29 cellular contexts compared by ENCODE assay signal in the genomic region with DNA sequence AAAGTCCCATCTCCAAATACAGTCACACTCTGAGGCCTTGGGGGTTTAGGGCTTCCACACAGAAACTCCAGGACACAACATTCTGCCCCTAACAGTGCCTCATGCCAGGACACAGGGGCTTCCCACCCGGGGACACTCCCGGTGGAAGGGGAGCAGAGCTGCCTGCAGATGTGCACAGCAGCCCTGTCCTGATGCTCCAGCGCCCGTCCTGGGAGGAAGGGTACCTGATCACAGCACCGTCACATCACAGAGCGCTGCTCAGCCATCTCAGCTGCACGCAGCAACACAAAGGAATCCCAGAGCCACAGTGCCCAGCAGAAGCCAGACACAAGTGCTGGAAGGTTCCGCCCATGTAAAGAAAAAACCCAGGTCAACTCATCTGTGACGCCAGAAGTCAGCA.
"Had no signal": no experiment of that assay in that cellular context is flagged by ENCODE, and none has a peak within 500 bp of the region (broad histone marks: within the 10 kb centered on the region; RNA-seq: fewer than 3 reads in every experiment).

No MANE protein-coding gene starts in this region.

- H3K4me3 Mint-ChIP-seq: activated CD4-positive, alpha-beta memory T cell treated with anti-CD3 and anti-CD28 coated beads for 36 hours; activated CD4-positive, alpha-beta T cell treated with anti-CD3 and anti-CD28 coated beads for 36 hours; activated CD4-positive, alpha-beta T cell treated with anti-CD3 and anti-CD28 coated beads, Interleukin-2, amount 10 ng/mL, durations not matched to agents 24 days and 14 days; activated CD8-positive, alpha-beta memory T cell treated with anti-CD3 and anti-CD28 coated beads, Interleukin-2, amount 10 ng/mL, durations not matched to agents 7 days and 5 days; activated CD8-positive, alpha-beta T cell treated with anti-CD3 and anti-CD28 coated beads, Interleukin-2, amount 10 ng/mL, durations not matched to agents 7 days and 5 days; activated naive CD4-positive, alpha-beta T cell treated with anti-CD3 and anti-CD28 coated beads, Interleukin-2, amount 50 U/mL, for 24 hours; activated naive CD8-positive, alpha-beta T cell treated with anti-CD3 and anti-CD28 coated beads for 36 hours; activated naive CD8-positive, alpha-beta T cell treated with anti-CD3 and anti-CD28 coated beads, Interleukin-2, amount 50 U/mL, for 24 hours; activated T-cell treated with anti-CD3 and anti-CD28 coated beads, Interleukin-2, amount 50 U/mL, for 72 hours had no signal

- H3K36me3 ChIP-seq: adrenal gland, esophagus squamous epithelium, gastroesophageal sphincter had no signal

- H3K27me3 Mint-ChIP-seq: activated CD4-positive, alpha-beta memory T cell treated with anti-CD3 and anti-CD28 coated beads for 36 hours; activated CD4-positive, alpha-beta T cell treated with anti-CD3 and anti-CD28 coated beads for 36 hours; activated CD8-positive, alpha-beta memory T cell treated with anti-CD3 and anti-CD28 coated beads, Interleukin-2, amount 10 ng/mL, durations not matched to agents 7 days and 5 days; activated naive CD4-positive, alpha-beta T cell treated with anti-CD3 and anti-CD28 coated beads, Interleukin-2, amount 50 U/mL, for 24 hours; activated naive CD8-positive, alpha-beta T cell treated with anti-CD3 and anti-CD28 coated beads for 36 hours; activated naive CD8-positive, alpha-beta T cell treated with anti-CD3 and anti-CD28 coated beads, Interleukin-2, amount 50 U/mL, for 24 hours had no signal

- H3K9me3 Mint-ChIP-seq: activated CD4-positive, alpha-beta memory T cell treated with anti-CD3 and anti-CD28 coated beads for 36 hours; activated CD4-positive, alpha-beta T cell treated with anti-CD3 and anti-CD28 coated beads, Interleukin-2, amount 10 ng/mL, durations not matched to agents 24 days and 14 days; activated naive CD4-positive, alpha-beta T cell treated with anti-CD3 and anti-CD28 coated beads, Interleukin-2, amount 50 U/mL, for 24 hours; activated naive CD8-positive, alpha-beta T cell treated with anti-CD3 and anti-CD28 coated beads for 36 hours; activated naive CD8-positive, alpha-beta T cell treated with anti-CD3 and anti-CD28 coated beads, Interleukin-2, amount 50 U/mL, for 24 hours; activated T-cell treated with anti-CD3 and anti-CD28 coated beads, Interleukin-2, amount 50 U/mL, for 72 hours had no signal

- H3K9me3 ChIP-seq: adrenal gland, body of pancreas, esophagus squamous epithelium had no signal

- H3K4me1 ChIP-seq: adrenal gland, body of pancreas, esophagus squamous epithelium, gastroesophageal sphincter had no signal

- H3K4me1 Mint-ChIP-seq: activated CD4-positive, alpha-beta T cell treated with anti-CD3 and anti-CD28 coated beads for 36 hours; activated naive CD4-positive, alpha-beta T cell treated with anti-CD3 and anti-CD28 coated beads, Interleukin-2, amount 50 U/mL, for 24 hours; activated naive CD8-positive, alpha-beta T cell treated with anti-CD3 and anti-CD28 coated beads, Interleukin-2, amount 50 U/mL, for 24 hours had no signal

- H3K27me3 ChIP-seq: adrenal gland, body of pancreas had no signal

- H3K27ac ChIP-seq: adrenal gland, body of pancreas, epithelial cell of prostate, esophagus squamous epithelium, gastroesophageal sphincter had no signal

- DNase-seq: activated CD4-positive, alpha-beta memory T cell treated with anti-CD3 and anti-CD28 coated beads for 36 hours; activated CD4-positive, alpha-beta T cell treated with anti-CD3 and anti-CD28 coated beads for 36 hours; activated CD4-positive, alpha-beta T cell treated with anti-CD3 and anti-CD28 coated beads, Interleukin-2, amount 10 ng/mL, durations not matched to agents 24 days and 14 days; activated CD4-positive, CD25-positive, alpha-beta regulatory T cell; activated CD4-positive, CD25-positive, alpha-beta regulatory T cell treated with anti-CD3 and anti-CD28 coated beads, Interleukin-2, amount 50 U/mL, for 72 hours; activated CD8-positive, alpha-beta memory T cell treated with anti-CD3 and anti-CD28 coated beads, Interleukin-2, amount 10 ng/mL, durations not matched to agents 7 days and 5 days; activated CD8-positive, alpha-beta memory T cell treated with anti-CD3 and anti-CD28 coated beads, Interleukin-2, amount 50 U/mL, for 4 hours; activated CD8-positive, alpha-beta T cell treated with anti-CD3 and anti-CD28 coated beads, Interleukin-2, amount 10 ng/mL, durations not matched to agents 7 days and 5 days; activated gamma-delta T cell treated with Interleukin-2 at 50 U/mL for 16 hours; activated naive CD4-positive, alpha-beta T cell treated with Interleukin-2 at 50 U/mL for 16 hours; activated naive CD8-positive, alpha-beta T cell treated with anti-CD3 and anti-CD28 coated beads for 36 hours; activated naive CD8-positive, alpha-beta T cell treated with anti-CD3 and anti-CD28 coated beads, Interleukin-2, amount 50 U/mL, for 24 hours; activated T-cell treated with anti-CD3 and anti-CD28 coated beads, Interleukin-2, amount 50 U/mL, for 1 hour; activated T-cell treated with anti-CD3 and anti-CD28 coated beads, Interleukin-2, amount 50 U/mL, for 72 hours; adrenal gland; amygdala; aorta; body of pancreas; caudate nucleus; cortex of kidney; dermis blood vessel endothelial cell; effector CD8-positive, alpha-beta T cell; esophagus squamous epithelium; foreskin melanocyte; head of caudate nucleus; T-helper 2 cell had no signal

- H3K36me3 Mint-ChIP-seq: activated CD4-positive, alpha-beta memory T cell treated with anti-CD3 and anti-CD28 coated beads for 36 hours; activated CD8-positive, alpha-beta memory T cell treated with anti-CD3 and anti-CD28 coated beads, Interleukin-2, amount 10 ng/mL, durations not matched to agents 7 days and 5 days; activated naive CD4-positive, alpha-beta T cell treated with anti-CD3 and anti-CD28 coated beads, Interleukin-2, amount 50 U/mL, for 24 hours; activated naive CD8-positive, alpha-beta T cell treated with anti-CD3 and anti-CD28 coated beads for 36 hours had no signal

- H3K27ac Mint-ChIP-seq: activated CD4-positive, alpha-beta memory T cell treated with anti-CD3 and anti-CD28 coated beads for 36 hours; activated CD4-positive, alpha-beta T cell treated with anti-CD3 and anti-CD28 coated beads for 36 hours; activated CD4-positive, alpha-beta T cell treated with anti-CD3 and anti-CD28 coated beads, Interleukin-2, amount 10 ng/mL, durations not matched to agents 24 days and 14 days; activated CD8-positive, alpha-beta memory T cell treated with anti-CD3 and anti-CD28 coated beads, Interleukin-2, amount 10 ng/mL, durations not matched to agents 7 days and 5 days; activated CD8-positive, alpha-beta T cell treated with anti-CD3 and anti-CD28 coated beads, Interleukin-2, amount 10 ng/mL, durations not matched to agents 7 days and 5 days; activated naive CD4-positive, alpha-beta T cell treated with anti-CD3 and anti-CD28 coated beads, Interleukin-2, amount 50 U/mL, for 24 hours; activated naive CD8-positive, alpha-beta T cell treated with anti-CD3 and anti-CD28 coated beads for 36 hours; activated naive CD8-positive, alpha-beta T cell treated with anti-CD3 and anti-CD28 coated beads, Interleukin-2, amount 50 U/mL, for 24 hours; activated T-cell treated with anti-CD3 and anti-CD28 coated beads, Interleukin-2, amount 50 U/mL, for 72 hours had no signal

- H3K4me3 ChIP-seq: adrenal gland, body of pancreas, esophagus squamous epithelium, gastroesophageal sphincter had no signal

- ATAC-seq: activated CD4-positive, alpha-beta T cell treated with anti-CD3 and anti-CD28 coated beads for 36 hours; activated CD8-positive, alpha-beta memory T cell treated with anti-CD3 and anti-CD28 coated beads, Interleukin-2, amount 10 ng/mL, durations not matched to agents 7 days and 5 days; activated CD8-positive, alpha-beta T cell treated with anti-CD3 and anti-CD28 coated beads, Interleukin-2, amount 10 ng/mL, durations not matched to agents 7 days and 5 days; activated naive CD8-positive, alpha-beta T cell treated with anti-CD3 and anti-CD28 coated beads, Interleukin-2, amount 50 U/mL, for 24 hours; activated T-cell treated with anti-CD3 and anti-CD28 coated beads, Interleukin-2, amount 50 U/mL, for 72 hours; body of pancreas; gastroesophageal sphincter had no signal
